1 cellular context compared by ENCODE assay signal in the genomic region with DNA sequence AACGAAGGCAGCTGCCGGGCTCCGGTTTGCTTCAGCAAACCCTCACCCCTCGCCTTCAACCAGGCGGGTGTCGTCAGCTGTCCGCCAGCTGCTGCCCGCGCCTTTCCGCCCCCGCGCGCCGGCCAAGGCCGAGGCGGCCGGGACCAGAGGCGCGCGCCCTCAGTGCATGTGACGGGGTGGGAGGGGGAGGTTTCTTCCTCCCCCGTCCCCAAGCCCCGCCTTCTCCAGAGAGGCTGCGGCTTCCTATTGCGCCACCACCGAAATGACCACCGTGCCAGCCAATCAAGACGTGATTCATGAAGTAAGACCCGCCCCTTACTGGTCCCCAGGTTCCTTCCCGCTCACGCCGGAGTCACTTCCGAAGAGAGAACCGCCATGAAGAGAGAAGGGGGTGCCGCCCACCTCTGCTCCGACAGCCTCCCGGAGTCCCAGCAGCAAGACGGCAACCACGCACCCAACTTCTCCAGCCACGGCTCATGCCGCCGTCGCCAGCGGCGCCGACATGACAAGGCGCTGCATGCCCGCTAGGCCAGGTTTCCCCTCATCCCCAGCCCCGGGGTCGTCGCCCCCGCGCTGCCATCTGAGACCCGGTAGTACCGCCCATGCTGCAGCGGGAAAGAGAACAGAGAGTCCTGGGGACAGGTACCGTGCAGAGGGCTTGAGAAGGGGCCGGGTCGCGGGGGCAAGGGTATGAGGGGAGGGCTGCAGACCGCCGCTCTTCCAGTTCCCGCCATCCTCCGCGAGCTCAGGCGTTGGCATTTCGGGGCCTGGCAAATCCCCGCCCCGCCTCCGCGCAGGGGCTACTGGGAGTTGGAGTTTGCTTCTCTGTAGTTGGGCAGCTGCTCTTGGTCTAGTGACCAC.
A peak's percentile ranks its signal among the peaks of the same experiment; 100 is the strongest.
TF ChIP-seq lines count a peak whose summit lies in the region.

A gene with protein sequence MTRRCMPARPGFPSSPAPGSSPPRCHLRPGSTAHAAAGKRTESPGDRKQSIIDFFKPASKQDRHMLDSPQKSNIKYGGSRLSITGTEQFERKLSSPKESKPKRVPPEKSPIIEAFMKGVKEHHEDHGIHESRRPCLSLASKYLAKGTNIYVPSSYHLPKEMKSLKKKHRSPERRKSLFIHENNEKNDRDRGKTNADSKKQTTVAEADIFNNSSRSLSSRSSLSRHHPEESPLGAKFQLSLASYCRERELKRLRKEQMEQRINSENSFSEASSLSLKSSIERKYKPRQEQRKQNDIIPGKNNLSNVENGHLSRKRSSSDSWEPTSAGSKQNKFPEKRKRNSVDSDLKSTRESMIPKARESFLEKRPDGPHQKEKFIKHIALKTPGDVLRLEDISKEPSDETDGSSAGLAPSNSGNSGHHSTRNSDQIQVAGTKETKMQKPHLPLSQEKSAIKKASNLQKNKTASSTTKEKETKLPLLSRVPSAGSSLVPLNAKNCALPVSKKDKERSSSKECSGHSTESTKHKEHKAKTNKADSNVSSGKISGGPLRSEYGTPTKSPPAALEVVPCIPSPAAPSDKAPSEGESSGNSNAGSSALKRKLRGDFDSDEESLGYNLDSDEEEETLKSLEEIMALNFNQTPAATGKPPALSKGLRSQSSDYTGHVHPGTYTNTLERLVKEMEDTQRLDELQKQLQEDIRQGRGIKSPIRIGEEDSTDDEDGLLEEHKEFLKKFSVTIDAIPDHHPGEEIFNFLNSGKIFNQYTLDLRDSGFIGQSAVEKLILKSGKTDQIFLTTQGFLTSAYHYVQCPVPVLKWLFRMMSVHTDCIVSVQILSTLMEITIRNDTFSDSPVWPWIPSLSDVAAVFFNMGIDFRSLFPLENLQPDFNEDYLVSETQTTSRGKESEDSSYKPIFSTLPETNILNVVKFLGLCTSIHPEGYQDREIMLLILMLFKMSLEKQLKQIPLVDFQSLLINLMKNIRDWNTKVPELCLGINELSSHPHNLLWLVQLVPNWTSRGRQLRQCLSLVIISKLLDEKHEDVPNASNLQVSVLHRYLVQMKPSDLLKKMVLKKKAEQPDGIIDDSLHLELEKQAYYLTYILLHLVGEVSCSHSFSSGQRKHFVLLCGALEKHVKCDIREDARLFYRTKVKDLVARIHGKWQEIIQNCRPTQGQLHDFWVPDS (plus strand): TSS at position 355 of the 861 bp plus-strand sequence. CDS start 148 bp downstream, at position 503.

TF ChIP-seq in GM12878, 131 proteins besides CTCF, POLR2A, EP300 and RAD21 (continued from another document):
- TF ChIP-seq, protein P1, sequence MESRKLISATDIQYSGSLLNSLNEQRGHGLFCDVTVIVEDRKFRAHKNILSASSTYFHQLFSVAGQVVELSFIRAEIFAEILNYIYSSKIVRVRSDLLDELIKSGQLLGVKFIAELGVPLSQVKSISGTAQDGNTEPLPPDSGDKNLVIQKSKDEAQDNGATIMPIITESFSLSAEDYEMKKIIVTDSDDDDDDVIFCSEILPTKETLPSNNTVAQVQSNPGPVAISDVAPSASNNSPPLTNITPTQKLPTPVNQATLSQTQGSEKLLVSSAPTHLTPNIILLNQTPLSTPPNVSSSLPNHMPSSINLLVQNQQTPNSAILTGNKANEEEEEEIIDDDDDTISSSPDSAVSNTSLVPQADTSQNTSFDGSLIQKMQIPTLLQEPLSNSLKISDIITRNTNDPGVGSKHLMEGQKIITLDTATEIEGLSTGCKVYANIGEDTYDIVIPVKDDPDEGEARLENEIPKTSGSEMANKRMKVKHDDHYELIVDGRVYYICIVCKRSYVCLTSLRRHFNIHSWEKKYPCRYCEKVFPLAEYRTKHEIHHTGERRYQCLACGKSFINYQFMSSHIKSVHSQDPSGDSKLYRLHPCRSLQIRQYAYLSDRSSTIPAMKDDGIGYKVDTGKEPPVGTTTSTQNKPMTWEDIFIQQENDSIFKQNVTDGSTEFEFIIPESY (IDR thresholded peaks at IDR 0.05), result no peak
- 0 out of 4 replicates have a peak, but pooled peaks of 1 of the 2 experiments have one; percentile 13 for TF ChIP-seq SRF (IDR thresholded peaks at IDR 0.05; ENCODE audit: low read depth in 2 of 2, low read length in 2 of 2)
- peak; percentile 64 for TF ChIP-seq CREB1 (IDR thresholded peaks at IDR 0.05; ENCODE audit: low read depth)
- no peak for TF ChIP-seq YBX1 (IDR thresholded peaks at IDR 0.05)
- peak; percentile 59 for TF ChIP-seq RAD51 (IDR thresholded peaks at IDR 0.05)
- no peak for TF ChIP-seq ZNF384 (IDR thresholded peaks at IDR 0.05; ENCODE audit: borderline replicate concordance, low read depth, low read length)
- no peak for TF ChIP-seq ZNF622 (IDR thresholded peaks at IDR 0.05)
- TF ChIP-seq STAT1 (conservative IDR thresholded peaks at IDR 0.05), result 0 out of 2 replicates have a peak, but pooled peaks have one; percentile 16
- no peak for TF ChIP-seq TCF7 (IDR thresholded peaks at IDR 0.05; ENCODE audit: borderline replicate concordance)
- TF ChIP-seq ATF7 (IDR thresholded peaks at IDR 0.05; ENCODE audit: low read depth), result no peak
- TF ChIP-seq, protein P2, sequence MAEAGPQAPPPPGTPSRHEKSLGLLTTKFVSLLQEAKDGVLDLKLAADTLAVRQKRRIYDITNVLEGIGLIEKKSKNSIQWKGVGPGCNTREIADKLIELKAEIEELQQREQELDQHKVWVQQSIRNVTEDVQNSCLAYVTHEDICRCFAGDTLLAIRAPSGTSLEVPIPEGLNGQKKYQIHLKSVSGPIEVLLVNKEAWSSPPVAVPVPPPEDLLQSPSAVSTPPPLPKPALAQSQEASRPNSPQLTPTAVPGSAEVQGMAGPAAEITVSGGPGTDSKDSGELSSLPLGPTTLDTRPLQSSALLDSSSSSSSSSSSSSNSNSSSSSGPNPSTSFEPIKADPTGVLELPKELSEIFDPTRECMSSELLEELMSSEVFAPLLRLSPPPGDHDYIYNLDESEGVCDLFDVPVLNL (IDR thresholded peaks at IDR 0.05; ENCODE audit: low read depth, low read length), result peak; percentile 65
- TF ChIP-seq, protein P3, sequence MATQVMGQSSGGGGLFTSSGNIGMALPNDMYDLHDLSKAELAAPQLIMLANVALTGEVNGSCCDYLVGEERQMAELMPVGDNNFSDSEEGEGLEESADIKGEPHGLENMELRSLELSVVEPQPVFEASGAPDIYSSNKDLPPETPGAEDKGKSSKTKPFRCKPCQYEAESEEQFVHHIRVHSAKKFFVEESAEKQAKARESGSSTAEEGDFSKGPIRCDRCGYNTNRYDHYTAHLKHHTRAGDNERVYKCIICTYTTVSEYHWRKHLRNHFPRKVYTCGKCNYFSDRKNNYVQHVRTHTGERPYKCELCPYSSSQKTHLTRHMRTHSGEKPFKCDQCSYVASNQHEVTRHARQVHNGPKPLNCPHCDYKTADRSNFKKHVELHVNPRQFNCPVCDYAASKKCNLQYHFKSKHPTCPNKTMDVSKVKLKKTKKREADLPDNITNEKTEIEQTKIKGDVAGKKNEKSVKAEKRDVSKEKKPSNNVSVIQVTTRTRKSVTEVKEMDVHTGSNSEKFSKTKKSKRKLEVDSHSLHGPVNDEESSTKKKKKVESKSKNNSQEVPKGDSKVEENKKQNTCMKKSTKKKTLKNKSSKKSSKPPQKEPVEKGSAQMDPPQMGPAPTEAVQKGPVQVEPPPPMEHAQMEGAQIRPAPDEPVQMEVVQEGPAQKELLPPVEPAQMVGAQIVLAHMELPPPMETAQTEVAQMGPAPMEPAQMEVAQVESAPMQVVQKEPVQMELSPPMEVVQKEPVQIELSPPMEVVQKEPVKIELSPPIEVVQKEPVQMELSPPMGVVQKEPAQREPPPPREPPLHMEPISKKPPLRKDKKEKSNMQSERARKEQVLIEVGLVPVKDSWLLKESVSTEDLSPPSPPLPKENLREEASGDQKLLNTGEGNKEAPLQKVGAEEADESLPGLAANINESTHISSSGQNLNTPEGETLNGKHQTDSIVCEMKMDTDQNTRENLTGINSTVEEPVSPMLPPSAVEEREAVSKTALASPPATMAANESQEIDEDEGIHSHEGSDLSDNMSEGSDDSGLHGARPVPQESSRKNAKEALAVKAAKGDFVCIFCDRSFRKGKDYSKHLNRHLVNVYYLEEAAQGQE (IDR thresholded peaks at IDR 0.05; ENCODE audit: low read depth, low read length), result no peak
- no peak for TF ChIP-seq STAT3 (IDR thresholded peaks at IDR 0.05; ENCODE audit: low read depth, low read length)
- no peak for TF ChIP-seq RFX5 (IDR thresholded peaks at IDR 0.05; ENCODE audit: low read depth, low read length)
- peak; percentile 91 for TF ChIP-seq SP1 (IDR thresholded peaks at IDR 0.05; ENCODE audit: low read depth, low read length)
- TF ChIP-seq ZNF217 (IDR thresholded peaks at IDR 0.05), result no peak
- no peak for TF ChIP-seq JUND (IDR thresholded peaks at IDR 0.05; ENCODE audit: low read depth, low read length)
- TF ChIP-seq NR2F1 (conservative IDR thresholded peaks at IDR 0.05), result peak; percentile 61
- TF ChIP-seq SIX5 (IDR thresholded peaks at IDR 0.05; ENCODE audit: low read depth, low read length, severe bottlenecking), result peak; percentile 84
- TF ChIP-seq MEF2A (IDR thresholded peaks at IDR 0.05; ENCODE audit: insufficient read depth, low read depth, low read length), result 0 out of 2 replicates have a peak, but pooled peaks have one; percentile 3
- peak; percentile 58; the same call in 1 of the 2 replicates for TF ChIP-seq BACH1 (IDR thresholded peaks at IDR 0.05; ENCODE audit: borderline replicate concordance)
- peak; percentile 72; the same call in 1 of the 2 replicates for TF ChIP-seq ASH2L (IDR thresholded peaks at IDR 0.05; ENCODE audit: borderline replicate concordance, low read depth)
- peak; percentile 70 for TF ChIP-seq POLR2AphosphoS5 (IDR thresholded peaks at IDR 0.05; ENCODE audit: low read length)
- peak; percentile 40; the same call in 1 of the 2 replicates for TF ChIP-seq TARDBP (IDR thresholded peaks at IDR 0.05; ENCODE audit: borderline replicate concordance)
- TF ChIP-seq IKZF1 (conservative IDR thresholded peaks at IDR 0.05), result peak; percentile 69
- TF ChIP-seq FOXK2 (IDR thresholded peaks at IDR 0.05), result no peak
- TF ChIP-seq ZNF207 (IDR thresholded peaks at IDR 0.05; ENCODE audit: borderline replicate concordance), result 0 out of 2 replicates have a peak, but pooled peaks have one; percentile 8
- peak; percentile 15; the same call in 1 of the 2 replicates for TF ChIP-seq RUNX3 (IDR thresholded peaks at IDR 0.05; ENCODE audit: low read length)
- TF ChIP-seq TCF12 (IDR thresholded peaks at IDR 0.05; ENCODE audit: low read depth, low read length), result peak; percentile 95
